ENCODE assay signal across 21 cellular contexts in the genomic region with DNA sequence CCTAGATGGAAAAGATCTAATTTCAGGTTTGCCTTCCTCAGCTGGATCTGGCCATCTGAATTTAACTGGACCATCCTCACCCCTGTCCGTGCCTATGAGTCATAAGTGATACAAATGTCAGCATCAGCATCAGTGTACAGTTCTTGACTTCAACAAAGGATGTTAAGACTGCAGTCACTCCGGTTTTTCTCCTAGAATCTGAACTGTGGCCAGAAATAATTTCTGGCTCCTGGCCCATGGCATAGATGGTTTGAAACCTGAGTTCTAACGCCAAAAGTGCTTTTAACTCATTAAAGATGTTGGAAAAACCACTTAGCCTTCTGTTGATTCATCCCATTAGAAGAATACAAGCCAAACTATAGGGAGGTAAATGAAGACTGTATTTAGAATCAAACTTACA.
DNase-seq lines count a peak whose midpoint lies in the region; TF ChIP-seq lines count a peak whose summit lies in the region.
"Had no signal": no experiment of that assay in that cellular context is flagged by ENCODE, and none has a peak within 500 bp of the region (broad histone marks: within the 10 kb centered on the region; RNA-seq: fewer than 3 reads in every experiment).

No MANE protein-coding gene starts in this region.

- peaks cover 0 to 5% (median 0%) of the 10 kb centered on the region in 5 experiments for H3K9me3 Mint-ChIP-seq in brain
- no peaks in the 10 kb centered on the region for H3K9me3 Mint-ChIP-seq in endodermal cell

- no peak overlapping the region for H3K9ac ChIP-seq in endodermal cell (ENCODE audit: extremely low read depth, low read length, poor library complexity, severe bottlenecking)
- H3K9ac ChIP-seq: GM23248 had no signal

- no peaks in the 10 kb centered on the region for H3K36me3 ChIP-seq in endodermal cell (ENCODE audit: control insufficient read depth, insufficient read depth, low read length)
- H3K36me3 ChIP-seq: heart right ventricle had no signal

- WGBS in endodermal cell (ENCODE audit: insufficient coverage in 1 of 2, insufficient read length in 1 of 2), 2 experiments: 94 to 97% methylated on average over 3 of the region's 3 CpGs

- H3K9me3 ChIP-seq in endodermal cell (ENCODE audit: control insufficient read depth, low read length): no peaks in the 10 kb centered on the region
- H3K9me3 ChIP-seq: heart right ventricle had no signal

- H3K36me3 Mint-ChIP-seq in brain (no peaks in the 10 kb centered on the region), endodermal cell (ENCODE audit: low read depth) (no peaks in the 10 kb centered on the region)
- H3K36me3 Mint-ChIP-seq: CD14-positive monocyte had no signal

- no peak overlapping the region for H3K4me3 ChIP-seq in endodermal cell (ENCODE audit: low read length)
- H3K4me3 ChIP-seq: GM23248, heart right ventricle had no signal

- H3K27ac ChIP-seq in endodermal cell (ENCODE audit: low read depth, low read length): no peak overlapping the region
- H3K27ac ChIP-seq: GM23248, heart right ventricle had no signal

- H3K4me1 ChIP-seq in endodermal cell (ENCODE audit: control insufficient read depth, insufficient read depth, low read length): peaks cover 8% of the 10 kb centered on the region
- H3K4me1 ChIP-seq: heart right ventricle had no signal

- peak; percentile 24 for DNase-seq in H4 (ENCODE audit: low spot score)
- peak; percentile 62 for DNase-seq in NCI-H1436 (lab: John Stamatoyannopoulos, UW)
- peak; percentile 85 to 96 for DNase-seq in NCI-H446 (lab: John Stamatoyannopoulos, UW)
- DNase-seq in T-helper 2 cell: no peak
- no peak for DNase-seq in kidney glomerular epithelial cell (lab: John Stamatoyannopoulos, UW)
- DNase-seq in KG1 (lab: John Stamatoyannopoulos, UW): no peak
- DNase-seq in endodermal cell: no peak
- DNase-seq: activated CD4-positive, alpha-beta T cell treated with anti-CD3 and anti-CD28 coated beads for 1 hour; activated CD8-positive, alpha-beta T cell treated with anti-CD3 and anti-CD28 coated beads, Interleukin-2, amount 10 ng/mL, durations not matched to agents 7 days and 5 days; activated gamma-delta T cell; DND-41; GM23248; heart right ventricle; naive thymus-derived CD8-positive, alpha-beta T cell; NCI-H1048; NCI-H524; small intestine; stimulated activated CD4-positive, alpha-beta T cell treated with anti-CD3 and anti-CD28 coated beads, Interleukin-2, amount 100 ng/mL, for 24 hours; stimulated activated naive B cell treated with anti-CD40 and anti-IgM and Interleukin-4, amounts not matched to agents 10 μg/mL and 1 μg/mL and 100 μg/mL, for 72 hours had no signal

- H3K27me3 ChIP-seq in endodermal cell (ENCODE audit: control insufficient read depth, insufficient read depth, low read length, poor library complexity, severe bottlenecking): peaks cover 15% of the 10 kb centered on the region

- TF ChIP-seq CTCF in brain (conservative IDR thresholded peaks at IDR 0.05): no peak
- TF ChIP-seq CTCF in endodermal cell (conservative IDR thresholded peaks at IDR 0.05): no peak

- H3K4me3 Mint-ChIP-seq in brain: no peak overlapping the region
- H3K4me3 Mint-ChIP-seq in endodermal cell: no peak overlapping the region
- H3K4me3 Mint-ChIP-seq: activated CD8-positive, alpha-beta T cell treated with anti-CD3 and anti-CD28 coated beads, Interleukin-2, amount 10 ng/mL, durations not matched to agents 7 days and 5 days; CD14-positive monocyte; naive thymus-derived CD8-positive, alpha-beta T cell; stimulated activated naive B cell treated with anti-CD40 and anti-IgM and Interleukin-4, amounts not matched to agents 10 μg/mL and 1 μg/mL and 100 μg/mL, for 72 hours had no signal

- H3K27me3 Mint-ChIP-seq in brain: peaks cover 4% of the 10 kb centered on the region
- H3K27me3 Mint-ChIP-seq in endodermal cell (ENCODE audit: insufficient read depth): peaks cover 5% of the 10 kb centered on the region
- H3K27me3 Mint-ChIP-seq: naive thymus-derived CD8-positive, alpha-beta T cell had no signal

- H3K4me1 Mint-ChIP-seq in brain (peaks cover 27% of the 10 kb centered on the region), endodermal cell (peaks cover 54% of the 10 kb centered on the region)

- peak overlapping the region in 3 of 5 experiments; percentile 24 to 60 (median 54) for H3K27ac Mint-ChIP-seq in brain
- no peak overlapping the region for H3K27ac Mint-ChIP-seq in endodermal cell
- H3K27ac Mint-ChIP-seq: activated CD8-positive, alpha-beta T cell treated with anti-CD3 and anti-CD28 coated beads, Interleukin-2, amount 10 ng/mL, durations not matched to agents 7 days and 5 days; CD14-positive monocyte; stimulated activated naive B cell treated with anti-CD40 and anti-IgM and Interleukin-4, amounts not matched to agents 10 μg/mL and 1 μg/mL and 100 μg/mL, for 72 hours had no signal

Comparison
In these comparisons a context has a peak if more than half of its experiments do, and no peak if none do; other contexts are left out.
1. DNase-seq: peak in H4 (single experiment), NCI-H1436 (single experiment) and NCI-H446 (2 of 2); none in T-helper 2 cell (0 of 5), kidney glomerular epithelial cell (single experiment), KG1 (single experiment) and endodermal cell (single experiment).